ENCODE assay signal across 9 cellular contexts in the genomic region with DNA sequence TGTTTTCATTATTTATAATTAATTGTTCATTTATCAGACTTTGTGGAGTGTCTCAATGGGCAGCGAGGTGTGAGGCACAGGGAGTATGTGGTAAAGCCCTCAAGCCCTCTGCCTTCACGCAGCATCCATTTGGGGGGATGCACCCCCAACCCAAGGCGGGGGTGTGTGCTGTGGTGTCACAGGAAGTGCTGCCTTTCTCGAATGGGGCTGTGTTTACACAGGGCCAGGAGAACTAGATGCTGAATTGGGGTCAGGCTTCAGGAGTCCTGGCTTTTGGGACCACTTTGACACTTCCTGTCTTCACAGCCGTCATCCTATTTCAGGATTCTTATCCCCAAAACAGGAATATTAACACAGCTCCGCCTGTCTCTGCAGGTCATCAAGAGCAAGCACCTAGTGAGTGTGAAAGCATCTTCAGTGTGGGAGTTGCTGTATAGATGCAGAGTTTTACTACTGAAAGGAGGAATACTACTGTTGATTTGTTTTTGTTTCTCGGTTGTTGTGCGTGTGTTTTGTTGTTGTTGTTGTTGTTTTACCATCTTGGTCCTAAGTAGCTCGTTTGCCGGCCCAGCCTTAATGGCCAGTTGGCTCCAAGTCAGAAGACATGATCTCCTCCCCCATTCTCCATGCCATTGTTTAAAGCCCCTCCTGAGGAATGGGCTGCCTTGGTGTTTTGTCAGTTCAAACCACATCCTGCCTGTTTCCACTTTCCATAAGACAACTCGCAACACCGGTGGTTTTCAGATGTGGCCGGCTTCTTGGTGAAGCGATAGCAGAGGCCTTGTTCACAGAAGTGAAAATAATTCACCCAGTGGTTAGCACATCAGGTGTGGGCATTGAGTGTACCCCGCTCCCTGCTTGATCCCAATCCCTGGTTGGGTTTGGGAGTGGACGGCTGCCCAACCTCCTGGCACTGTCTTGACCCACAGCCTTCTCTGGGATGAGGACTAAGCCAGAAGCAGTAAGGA.
DNase-seq lines count a peak whose midpoint lies in the region; ATAC-seq and TF ChIP-seq lines count a peak whose summit lies in the region.
"Had no signal": no experiment of that assay in that cellular context is flagged by ENCODE, and none has a peak within 500 bp of the region (broad histone marks: within the 10 kb centered on the region; RNA-seq: fewer than 3 reads in every experiment).

No MANE protein-coding gene starts in this region.

- 67 to 82% (median 75%) methylated on average over 16 of the region's 16 CpGs for WGBS in heart left ventricle, 4 donors

- H3K4me3 ChIP-seq in BLaER1 = peak overlapping the region; percentile 51; the same call in 1 of the 2 replicates
- no peak overlapping the region for H3K4me3 ChIP-seq in heart left ventricle

- H3K4me2 ChIP-seq in BLaER1 = peak overlapping the region; percentile 98

- H3K4me1 ChIP-seq in BLaER1 (peaks cover 84% of the 10 kb centered on the region), heart left ventricle (peaks cover 0 to 31% (median 10%) of the 10 kb centered on the region in 12 donors)

- H3K9me3 Mint-ChIP-seq in activated T-cell treated with anti-CD3 and anti-CD28 coated beads, Interleukin-2, amount 50 U/mL, for 72 hours = peaks cover 0 to 3% of the 10 kb centered on the region in 2 donors

- H3K9me3 ChIP-seq in BLaER1 (peaks cover 27% of the 10 kb centered on the region), heart left ventricle (no peaks in the 10 kb centered on the region)

- ATAC-seq in GM19397 (IDR thresholded peaks at IDR 0.05; ENCODE audit: unreplicated experiment) (peak; percentile 52), HG03378 (IDR thresholded peaks at IDR 0.05; ENCODE audit: unreplicated experiment) (peak; percentile 71), heart left ventricle (no peak)
- ATAC-seq in activated T-cell treated with anti-CD3 and anti-CD28 coated beads, Interleukin-2, amount 50 U/mL, for 72 hours (replicated peaks in 1 of 2) = peak; percentile 70 to 77

- H3K27ac ChIP-seq in BLaER1 (peak overlapping the region; percentile 95), heart left ventricle (no peak overlapping the region)
- H3K27ac ChIP-seq: VCaP had no signal

- peaks cover 14% of the 10 kb centered on the region for H3K27me3 Mint-ChIP-seq in activated T-cell treated with anti-CD3 and anti-CD28 coated beads, Interleukin-2, amount 50 U/mL, for 72 hours (ENCODE audit: low read depth)

- H3K27ac Mint-ChIP-seq in activated T-cell treated with anti-CD3 and anti-CD28 coated beads, Interleukin-2, amount 50 U/mL, for 72 hours = peak overlapping the region; percentile 55

- no peaks in the 10 kb centered on the region for H4K20me1 ChIP-seq in BLaER1

- peak; percentile 56 to 65 for DNase-seq in activated T-cell treated with anti-CD3 and anti-CD28 coated beads, Interleukin-2, amount 50 U/mL, for 72 hours
- DNase-seq in heart left ventricle (no peak), EL (no peak), glomerular visceral epithelial cell (ENCODE audit: extremely low spot score) (no peak)
- no peak for DNase-seq in NK-92 treated with Interleukin-12 subunit alpha and Interleukin-12 subunit beta, amount 100 ng/mL, for 24 hours (lab: John Stamatoyannopoulos, UW)

- peaks cover 56% of the 10 kb centered on the region for H3K4me1 Mint-ChIP-seq in activated T-cell treated with anti-CD3 and anti-CD28 coated beads, Interleukin-2, amount 50 U/mL, for 72 hours (ENCODE audit: low read depth)

- H3K9ac ChIP-seq in BLaER1 = peak overlapping the region; percentile 83

- TF ChIP-seq POLR2A in heart left ventricle (IDR thresholded peaks at IDR 0.05) = no peak

- no peaks in the 10 kb centered on the region for H3K36me3 ChIP-seq in BLaER1
- H3K36me3 ChIP-seq in heart left ventricle = no peaks in the 10 kb centered on the region

- H3K27me3 ChIP-seq in BLaER1 = no peaks in the 10 kb centered on the region
- no peaks in the 10 kb centered on the region for H3K27me3 ChIP-seq in heart left ventricle

- TF ChIP-seq CTCF in heart left ventricle (IDR thresholded peaks at IDR 0.05) = no peak

- H3K36me3 Mint-ChIP-seq in activated T-cell treated with anti-CD3 and anti-CD28 coated beads, Interleukin-2, amount 50 U/mL, for 72 hours (ENCODE audit: insufficient read depth in 2 of 2) = peaks cover 0 to 3% of the 10 kb centered on the region in 2 donors

- intact Hi-C loops in heart left ventricle (cut with DNase I) = no loop called here

- peak overlapping the region; percentile 56 to 64 for H3K4me3 Mint-ChIP-seq in activated T-cell treated with anti-CD3 and anti-CD28 coated beads, Interleukin-2, amount 50 U/mL, for 72 hours

Comparison
In these comparisons a context has a peak if more than half of its experiments do, and no peak if none do; other contexts are left out.
1. ATAC-seq: peak in GM19397 (single experiment), HG03378 (single experiment) and activated T-cell treated with anti-CD3 and anti-CD28 coated beads, Interleukin-2, amount 50 U/mL, for 72 hours (2 of 2); none in heart left ventricle (0 of 4).
2. DNase-seq: peak in activated T-cell treated with anti-CD3 and anti-CD28 coated beads, Interleukin-2, amount 50 U/mL, for 72 hours (2 of 2); none in heart left ventricle (0 of 5), EL (single experiment), NK-92 treated with Interleukin-12 subunit alpha and Interleukin-12 subunit beta, amount 100 ng/mL, for 24 hours (single experiment) and glomerular visceral epithelial cell (single experiment).